16 cellular contexts compared by ENCODE assay signal in the genomic region with DNA sequence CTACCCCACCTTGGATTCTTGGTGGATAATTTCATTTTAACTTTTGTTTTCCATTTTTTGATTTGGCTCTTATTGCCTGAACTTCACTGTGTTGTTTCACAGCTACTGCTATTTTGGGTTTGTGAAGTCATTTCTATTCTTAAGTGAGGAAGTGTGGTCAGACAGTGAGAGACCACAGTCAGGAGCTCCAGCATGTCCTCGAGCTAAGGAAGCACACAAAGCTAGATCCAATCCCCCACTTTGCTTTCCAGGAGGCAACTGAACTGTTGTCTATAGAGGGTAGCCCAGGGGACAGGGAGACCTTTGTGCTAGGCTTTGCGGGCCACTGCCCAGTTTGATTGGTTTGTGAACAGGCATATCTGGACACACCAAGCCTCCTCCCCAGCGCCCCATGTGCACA.
DNase-seq lines count a peak whose midpoint lies in the region; ATAC-seq lines count a peak whose summit lies in the region.
"Had no signal": no experiment of that assay in that cellular context is flagged by ENCODE, and none has a peak within 500 bp of the region (broad histone marks: within the 10 kb centered on the region; RNA-seq: fewer than 3 reads in every experiment).

No MANE protein-coding gene starts in this region.

- ATAC-seq in GM18519 (IDR thresholded peaks at IDR 0.05; ENCODE audit: low FRiP score, unreplicated experiment) (peak; percentile 65), HG03175 (IDR thresholded peaks at IDR 0.05; ENCODE audit: unreplicated experiment) (peak; percentile 83)
- no peak for ATAC-seq in stimulated activated naive CD8-positive, alpha-beta T cell treated with anti-CD3 and anti-CD28 coated beads, Interleukin-15, Interleukin-2, amounts not matched to agents 100 U/mL and 50 U/mL, for 24 hours
- ATAC-seq: gastrocnemius medialis had no signal

- peak; percentile 1 for DNase-seq in SKM-1 treated with dmso at 0.1 percent for 144 hours (lab: John Stamatoyannopoulos, UW; ENCODE audit: unreplicated experiment)
- peak; percentile 19 for DNase-seq in putamen (ENCODE audit: low spot score)
- DNase-seq in NCI-H69 (lab: John Stamatoyannopoulos, UW): no peak
- DNase-seq in stimulated activated naive CD8-positive, alpha-beta T cell treated with anti-CD3 and anti-CD28 coated beads, Interleukin-15, Interleukin-2, amounts not matched to agents 100 U/mL and 50 U/mL, for 24 hours: no peak
- DNase-seq in amniotic stem cell (lab: John Stamatoyannopoulos, UW): no peak
- no peak for DNase-seq in NCI-H345 (lab: John Stamatoyannopoulos, UW)
- DNase-seq: activated CD4-positive, alpha-beta T cell treated with anti-CD3 and anti-CD28 coated beads, Interleukin-2, amount 50 U/mL, for 48 hours; cerebellar nuclear complex; DMS53; gastrocnemius medialis; NCI-H2029 treated with DMSO at 0.1 percent for 48 hours; NCI-H748 treated with DMSO at 0.1 percent for 48 hours; SIG-M5; testis had no signal

Comparison
In these comparisons a context has a peak if more than half of its experiments do, and no peak if none do; other contexts are left out.
1. DNase-seq: peak in SKM-1 treated with dmso at 0.1 percent for 144 hours (single experiment) and putamen (single experiment); none in NCI-H69 (single experiment), stimulated activated naive CD8-positive, alpha-beta T cell treated with anti-CD3 and anti-CD28 coated beads, Interleukin-15, Interleukin-2, amounts not matched to agents 100 U/mL and 50 U/mL, for 24 hours (single experiment), amniotic stem cell (single experiment) and NCI-H345 (single experiment).